In genomic region chr7:12481722-12482121, GRCh38 we compare ENCODE assay signal across 1 cellular context.
TF ChIP-seq lines count a peak whose summit lies in the region.

No MANE protein-coding gene starts in this region.

TF ChIP-seq in K562, 482 proteins besides CTCF, POLR2A, EP300 and RAD21 (continued from another document):
- TF ChIP-seq CEBPZ (IDR thresholded peaks at IDR 0.05; ENCODE audit: borderline replicate concordance, low read depth, low read length) (no peak), NR2F6 (CRISPR knock-in tag; IDR thresholded peaks at IDR 0.05) (no peak)
